11 cellular contexts compared by ENCODE assay signal in the genomic region with DNA sequence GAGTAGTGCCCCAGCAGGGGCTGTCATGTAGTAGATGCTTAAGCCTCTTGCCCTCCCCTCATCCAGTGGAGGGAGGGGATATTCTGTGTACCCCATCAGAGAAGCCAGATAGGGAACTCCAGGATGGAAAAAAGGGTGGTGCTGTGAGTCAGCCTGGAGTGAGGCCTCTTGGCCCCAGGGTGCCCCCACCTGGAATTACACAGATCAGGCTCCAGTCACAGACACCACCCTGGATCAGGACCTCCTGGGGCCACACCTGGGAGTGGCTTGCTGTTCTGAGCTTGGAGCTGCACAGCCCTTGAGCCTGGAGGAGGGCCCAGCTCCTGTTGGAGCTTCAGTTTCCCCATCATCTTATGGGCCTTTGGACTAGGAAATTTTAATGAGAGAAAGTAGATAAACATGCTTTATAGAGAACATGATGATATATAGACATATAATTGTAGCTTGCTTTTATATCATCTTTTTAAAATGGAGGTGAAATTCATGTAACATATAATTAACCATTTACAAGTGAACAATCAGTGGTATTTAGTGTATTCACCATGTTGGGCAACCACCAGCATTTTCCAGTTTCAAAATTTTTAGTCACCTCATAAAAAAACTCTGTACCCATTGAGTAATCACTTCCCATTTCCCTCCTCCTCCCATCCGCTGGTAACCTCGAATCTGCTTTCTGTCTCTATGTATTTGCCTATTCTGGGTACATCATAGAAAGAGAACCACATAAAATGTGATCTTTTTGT. TPM values are rescaled to one million over a fixed set of nuclear protein-coding genes. Genes with fewer than 3 reads are reported as not detected.
DNase-seq lines count a peak whose midpoint lies in the region; ATAC-seq and TF ChIP-seq lines count a peak whose summit lies in the region.
"Had no signal": no experiment of that assay in that cellular context is flagged by ENCODE, and none has a peak within 500 bp of the region (broad histone marks: within the 10 kb centered on the region; RNA-seq: fewer than 3 reads in every experiment).

No MANE protein-coding gene starts in this region.

- H3K27ac ChIP-seq in HL-60 (replicated peaks): no peak overlapping the region
- H3K27ac ChIP-seq in left ventricle myocardium inferior (replicated peaks): no peak overlapping the region
- H3K27ac ChIP-seq in psoas muscle: no peak overlapping the region
- H3K27ac ChIP-seq: gastrocnemius medialis had no signal

- no peaks in the 10 kb centered on the region for H3K27me3 ChIP-seq in HL-60 (ENCODE audit: insufficient read depth, poor library complexity, severe bottlenecking)
- peaks cover 81% of the 10 kb centered on the region for H3K27me3 ChIP-seq in left ventricle myocardium inferior (ENCODE audit: low read depth)
- peaks cover 0 to 5% (median 0%) of the 10 kb centered on the region in 3 donors for H3K27me3 ChIP-seq in psoas muscle (ENCODE audit: insufficient read depth in 3 of 3, low read length in 2 of 3)

- DNase-seq in CD1c-positive myeloid dendritic cell (ENCODE audit: extremely low spot score) (peak; percentile 43), HL-60 (ENCODE audit: low read depth in 1 of 2, low spot score in 1 of 2) (peak; percentile 57 to 67), SKM-1 (lab: John Stamatoyannopoulos, UW; ENCODE audit: unreplicated experiment) (peak; percentile 71), fibroblast of pulmonary artery (ENCODE audit: low read depth) (peak; percentile 8), left ventricle myocardium inferior (no peak), psoas muscle (no peak)
- DNase-seq: kidney, nephron progenitor cell had no signal

- 54 to 62% (median 62%) methylated on average over 2 of the region's 2 CpGs for WGBS in psoas muscle, 3 donors

- intact Hi-C loops in left ventricle myocardium inferior (cut with micrococcal nuclease) (no loop called here), psoas muscle (cut with DNase I) (no loop called here)

- H3K4me3 ChIP-seq in HL-60 (replicated peaks; ENCODE audit: insufficient read depth, low read length): no peak overlapping the region
- no peak overlapping the region for H3K4me3 ChIP-seq in fibroblast of pulmonary artery (replicated peaks; ENCODE audit: low read depth, low read length)
- H3K4me3 ChIP-seq in left ventricle myocardium inferior: no peak overlapping the region
- H3K4me3 ChIP-seq in psoas muscle: no peak overlapping the region
- H3K4me3 ChIP-seq: gastrocnemius medialis had no signal

- H3K9me3 ChIP-seq in left ventricle myocardium inferior (replicated peaks) (no peaks in the 10 kb centered on the region), psoas muscle (no peaks in the 10 kb centered on the region)
- H3K9me3 ChIP-seq: gastrocnemius medialis had no signal

- H3K4me1 ChIP-seq in left ventricle myocardium inferior (no peaks in the 10 kb centered on the region), psoas muscle (no peaks in the 10 kb centered on the region)
- H3K4me1 ChIP-seq: gastrocnemius medialis had no signal

- ATAC-seq in GM19023 (IDR thresholded peaks at IDR 0.05; ENCODE audit: unreplicated experiment) (no peak), psoas muscle (no peak), HG03378 (IDR thresholded peaks at IDR 0.05; ENCODE audit: unreplicated experiment) (no peak)
- ATAC-seq: gastrocnemius medialis had no signal

- TF ChIP-seq CTCF in HL-60 (IDR thresholded peaks at IDR 0.05; ENCODE audit: insufficient read depth, low read length) (no peak), fibroblast of pulmonary artery (IDR thresholded peaks at IDR 0.05; ENCODE audit: low read length, missing control alignments) (no peak), left ventricle myocardium inferior (IDR thresholded peaks at IDR 0.05; ENCODE audit: borderline replicate concordance) (no peak), psoas muscle (IDR thresholded peaks at IDR 0.05) (no peak)

- H3K36me3 ChIP-seq in left ventricle myocardium inferior: no peaks in the 10 kb centered on the region
- no peaks in the 10 kb centered on the region for H3K36me3 ChIP-seq in psoas muscle (ENCODE audit: insufficient read depth in 1 of 2, low read depth in 1 of 2)
- H3K36me3 ChIP-seq: gastrocnemius medialis had no signal

RNA-seq across cellular contexts. Expression of gene CYP4F22, which starts 24.6 kb away (rescaled TPM):
- total RNA-seq in left ventricle myocardium inferior (not detected), psoas muscle (under 1 TPM in 1 of 4 donors, not detected in 3; 0.29 TPM)
- under 1 TPM; 0.04 to 0.30 (median 0.17) TPM for polyA plus RNA-seq in psoas muscle

RNA-seq across cellular contexts. Expression of gene PGLYRP2, which starts 53.6 kb away (rescaled TPM):
- total RNA-seq in left ventricle myocardium inferior (not detected), psoas muscle (not detected)
- not detected for polyA plus RNA-seq in psoas muscle
- total RNA-seq: gastrocnemius medialis, kidney had no signal

Comparison
In these comparisons a context has a peak if more than half of its experiments do, and no peak if none do; other contexts are left out.
1. DNase-seq: peak in CD1c-positive myeloid dendritic cell (single experiment), HL-60 (2 of 2), SKM-1 (single experiment) and fibroblast of pulmonary artery (single experiment); none in left ventricle myocardium inferior (single experiment) and psoas muscle (0 of 2).